ENCODE assay signal across 10 cellular contexts in the genomic region with DNA sequence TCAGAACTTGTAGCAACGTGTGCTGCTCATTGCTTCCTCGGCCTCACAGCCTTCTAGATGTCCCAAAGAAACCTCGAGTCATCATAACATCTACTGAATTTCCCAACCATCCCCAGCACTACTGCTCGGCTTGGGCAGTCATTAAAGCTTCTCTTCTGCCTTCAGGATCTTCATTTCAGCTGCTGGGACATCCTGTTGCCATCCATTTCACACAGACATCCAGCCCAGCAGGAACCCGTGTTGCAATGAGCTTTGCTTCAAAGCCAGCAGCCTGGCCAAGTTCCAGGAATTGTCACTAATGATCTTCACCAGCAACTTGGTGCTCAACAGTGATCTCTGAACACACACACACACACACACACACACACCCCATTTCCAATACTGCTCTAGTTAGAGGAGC. TPM values are rescaled to one million over a fixed set of nuclear protein-coding genes. Genes with fewer than 3 reads are reported as not detected.
DNase-seq lines count a peak whose midpoint lies in the region; ATAC-seq, FAIRE-seq and TF ChIP-seq lines count a peak whose summit lies in the region.
"Had no signal": no experiment of that assay in that cellular context is flagged by ENCODE, and none has a peak within 500 bp of the region (broad histone marks: within the 10 kb centered on the region; RNA-seq: fewer than 3 reads in every experiment).

No MANE protein-coding gene starts in this region.

- no peak overlapping the region for H3K9ac ChIP-seq in keratinocyte (ENCODE audit: control insufficient read depth, extremely low read depth, insufficient read depth, low read length)
- H3K9ac ChIP-seq in stomach smooth muscle (ENCODE audit: low read length in 2 of 2) = no peak overlapping the region

- ATAC-seq in GM18907 (IDR thresholded peaks at IDR 0.05; ENCODE audit: unreplicated experiment) = no peak
- ATAC-seq in HG02840 (IDR thresholded peaks at IDR 0.05; ENCODE audit: low FRiP score, unreplicated experiment) = no peak
- ATAC-seq: activated CD8-positive, alpha-beta memory T cell treated with anti-CD3 and anti-CD28 coated beads, Interleukin-2, amount 10 ng/mL, durations not matched to agents 7 days and 5 days had no signal

- H3K4me3 ChIP-seq in adrenal gland (no peak overlapping the region), keratinocyte (ENCODE audit: control insufficient read depth in 2 of 3, extremely low read depth in 1 of 3, insufficient read depth in 2 of 3, low read depth in 1 of 3, low read length in 3 of 3) (no peak overlapping the region), stomach smooth muscle (ENCODE audit: low read length in 2 of 2) (no peak overlapping the region)

- H3K27ac ChIP-seq in adrenal gland (peak overlapping the region in 1 of 5 donors; percentile 57), keratinocyte (ENCODE audit: control insufficient read depth, insufficient read depth, low read length) (peak overlapping the region; percentile 3), stomach smooth muscle (ENCODE audit: low read length) (peak overlapping the region; percentile 62)

- no peaks in the 10 kb centered on the region for H3K36me3 ChIP-seq in adrenal gland (replicated peaks in 1 of 2)
- H3K36me3 ChIP-seq in keratinocyte (ENCODE audit: control insufficient read depth in 2 of 2, extremely low read depth in 1 of 2, insufficient read depth in 2 of 2, low read length in 2 of 2) = no peaks in the 10 kb centered on the region
- no peaks in the 10 kb centered on the region for H3K36me3 ChIP-seq in stomach smooth muscle (ENCODE audit: control insufficient read depth in 2 of 2, insufficient read depth in 2 of 2, low read length in 2 of 2)

- H3K9me3 ChIP-seq in adrenal gland (replicated peaks in 1 of 3) (no peaks in the 10 kb centered on the region), keratinocyte (ENCODE audit: control insufficient read depth, low read depth, low read length) (no peaks in the 10 kb centered on the region), stomach smooth muscle (ENCODE audit: control insufficient read depth in 2 of 2, low read length in 2 of 2) (no peaks in the 10 kb centered on the region)

- 44 to 49% (median 48%) methylated on average over 5 of the region's 5 CpGs for WGBS in adrenal gland, 4 donors

- H3K27me3 ChIP-seq in adrenal gland (no peaks in the 10 kb centered on the region), keratinocyte (ENCODE audit: control insufficient read depth, extremely low read depth, insufficient read depth, low read length) (no peaks in the 10 kb centered on the region), stomach smooth muscle (ENCODE audit: control insufficient read depth in 1 of 2, insufficient read depth in 2 of 2, low read length in 2 of 2) (no peaks in the 10 kb centered on the region)

- H4K20me1 ChIP-seq in keratinocyte (ENCODE audit: control insufficient read depth, extremely low read depth, insufficient read depth, low read length) = no peaks in the 10 kb centered on the region

- dilution Hi-C loops in keratinocyte (cut with MboI; ENCODE audit: extremely low pct_ligation_motif_present, low sequenced_read_pairs) = no loop called here

- peak overlapping the region; percentile 62 for H2AFZ ChIP-seq in keratinocyte (ENCODE audit: control insufficient read depth, low read length)

- peak overlapping the region; percentile 58 for H3K4me2 ChIP-seq in keratinocyte (ENCODE audit: control insufficient read depth, extremely low read depth, insufficient read depth, low read depth, low read length)

- H3K9me1 ChIP-seq in keratinocyte (ENCODE audit: control insufficient read depth, extremely low read depth, insufficient read depth, low read length) = no peaks in the 10 kb centered on the region

- intact Hi-C loops in adrenal gland (cut with DNase I) = no loop called here

- TF ChIP-seq CTCF in adrenal gland (IDR thresholded peaks at IDR 0.05) (no peak), keratinocyte (optimal IDR thresholded peaks at IDR 0.05 in 1 of 3, IDR thresholded peaks at IDR 0.05 in 1 of 3, conservative IDR thresholded peaks at IDR 0.05 in 1 of 3; ENCODE audit: extremely low read depth in 1 of 3, insufficient read depth in 2 of 3, low read length in 3 of 3) (no peak)

- peak; percentile 77 for FAIRE-seq in keratinocyte (lab: Jason Lieb, UNC)

- no peak for TF ChIP-seq POLR2A in adrenal gland (IDR thresholded peaks at IDR 0.05)

- peaks cover 54% of the 10 kb centered on the region for H3K79me2 ChIP-seq in keratinocyte (ENCODE audit: control insufficient read depth, insufficient read depth, low read length)

- DNase-seq in Kasumi-1 (lab: John Stamatoyannopoulos, UW) (peak; percentile 43 to 58), adrenal gland (peak; percentile 50 to 88 (median 81)), keratinocyte (ENCODE audit: low read depth, low spot score) (no peak), NCI-H1930 (lab: John Stamatoyannopoulos, UW) (no peak)
- no peak for DNase-seq in stimulated activated CD4-positive, alpha-beta T cell treated with anti-CD3 and anti-CD28 coated beads, Interleukin-4, amount 100 ng/mL, for 4 hours
- DNase-seq: activated CD8-positive, alpha-beta memory T cell treated with anti-CD3 and anti-CD28 coated beads, Interleukin-2, amount 10 ng/mL, durations not matched to agents 7 days and 5 days; NCI-H524 had no signal

- H3K4me1 ChIP-seq in adrenal gland (replicated peaks in 1 of 2) = peaks cover 15 to 34% of the 10 kb centered on the region in 2 donors
- peaks cover 17% of the 10 kb centered on the region for H3K4me1 ChIP-seq in keratinocyte (ENCODE audit: control insufficient read depth, extremely low read depth, insufficient read depth, low read length)
- H3K4me1 ChIP-seq in stomach smooth muscle (ENCODE audit: control insufficient read depth, insufficient read depth, low read length) = peaks cover 36% of the 10 kb centered on the region

RNA-seq across cellular contexts. Expression of gene WLS, which starts 18.5 kb away (rescaled TPM):
- 100 to 1,000 TPM in 3 of 8 donors, 10 to 100 TPM in 5; 51.2 to 114 (median 85.4) TPM for total RNA-seq in adrenal gland
- 10 to 100 TPM; 28.7 to 48.3 (median 31.0) TPM for polyA plus RNA-seq in adrenal gland
- polyA plus RNA-seq in keratinocyte = 59.5 to 92.4 TPM (median 73.7 TPM) in 3 replicates
- 14.1 TPM for polyA plus RNA-seq in keratinocyte (2011; ENCODE audit: low read depth)
- 33.4 and 56.9 TPM in 2 replicates for polyA plus RNA-seq in keratinocyte (2011; cell fraction: cytosol; rRNA removed)
- polyA plus RNA-seq in keratinocyte (2011; cell fraction: nucleus; rRNA removed) = 101 and 111 TPM in 2 replicates
- 34.8 and 57.5 TPM in 2 replicates for polyA plus RNA-seq in keratinocyte (2012; ENCODE audit: low replicate concordance)
- polyA minus RNA-seq in keratinocyte = 60.5 to 166 TPM (median 119 TPM) in 3 replicates
- 33.4 TPM for polyA minus RNA-seq in keratinocyte (2011; cell fraction: cytosol; rRNA and poly(A)+ RNA removed)
- 85.2 and 147 TPM in 2 replicates for polyA minus RNA-seq in keratinocyte (2011; cell fraction: nucleus; rRNA and poly(A)+ RNA removed)
- total RNA-seq: activated CD8-positive, alpha-beta memory T cell treated with anti-CD3 and anti-CD28 coated beads, Interleukin-2, amount 10 ng/mL, durations not matched to agents 7 days and 5 days had no signal

Comparison
In these comparisons a context has a peak if more than half of its experiments do, and no peak if none do; other contexts are left out.
1. DNase-seq: peak in Kasumi-1 (2 of 2) and adrenal gland (7 of 7); none in keratinocyte (single experiment), stimulated activated CD4-positive, alpha-beta T cell treated with anti-CD3 and anti-CD28 coated beads, Interleukin-4, amount 100 ng/mL, for 4 hours (0 of 2) and NCI-H1930 (0 of 2).